33 cellular contexts compared by ENCODE assay signal in the genomic region with DNA sequence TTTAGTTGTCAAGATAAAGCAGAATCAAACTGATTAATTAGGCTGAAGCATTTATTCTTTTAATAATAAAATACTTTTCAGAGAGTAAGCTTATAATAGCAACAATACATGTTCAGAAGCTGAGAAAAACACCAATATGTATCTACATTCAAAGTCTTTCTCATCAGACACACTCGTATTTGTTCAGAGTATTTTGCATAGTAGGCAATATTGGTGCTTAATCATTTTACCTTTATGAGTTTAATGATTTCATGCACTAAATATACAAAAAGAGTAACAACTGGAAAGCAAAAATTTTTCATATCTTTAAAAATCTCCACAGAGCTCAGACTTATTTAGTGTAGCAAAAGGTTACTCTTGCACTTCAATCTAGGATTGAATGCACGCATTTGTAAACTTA.
"Had no signal": no experiment of that assay in that cellular context is flagged by ENCODE, and none has a peak within 500 bp of the region (broad histone marks: within the 10 kb centered on the region; RNA-seq: fewer than 3 reads in every experiment).

No MANE protein-coding gene starts in this region.

- H3K36me3 ChIP-seq: MG63 had no signal

- DNase-seq: Kasumi-1, MG63, MM.1S, MV-4-11, NCI-H1048, NCI-H1092, NCI-H1092 treated with DMSO at 0.1 percent for 48 hours, NCI-H1105, NCI-H1105 treated with DMSO at 0.1 percent for 48 hours, NCI-H1417, NCI-H1417 treated with DMSO at 0.1 percent for 48 hours, NCI-H1436, NCI-H1436 treated with DMSO at 0.1 percent for 48 hours, NCI-H146, NCI-H1694, NCI-H1694 treated with DMSO at 0.1 percent for 48 hours, NCI-H187, NCI-H187 treated with DMSO at 0.1 percent for 48 hours, NCI-H1930, NCI-H2029, NCI-H2029 treated with DMSO at 0.1 percent for 48 hours, NCI-H2081, NCI-H2081 treated with DMSO at 0.1 percent for 48 hours, NCI-H2107, NCI-H2171, NCI-H2171 treated with DMSO at 0.1 percent for 48 hours, NCI-H2227 treated with DMSO at 0.1 percent for 48 hours, NCI-H226, NCI-H345, NCI-H510A, NCI-H510A treated with DMSO at 0.1 percent for 48 hours, NCI-H524, NCI-H524 treated with DMSO at 0.1 percent for 48 hours had no signal

- H3K9me3 ChIP-seq: MG63 had no signal

- H3K4me3 ChIP-seq: MG63 had no signal

- H3K27me3 ChIP-seq: MG63 had no signal
